15 cellular contexts compared by ENCODE assay signal in the genomic region with DNA sequence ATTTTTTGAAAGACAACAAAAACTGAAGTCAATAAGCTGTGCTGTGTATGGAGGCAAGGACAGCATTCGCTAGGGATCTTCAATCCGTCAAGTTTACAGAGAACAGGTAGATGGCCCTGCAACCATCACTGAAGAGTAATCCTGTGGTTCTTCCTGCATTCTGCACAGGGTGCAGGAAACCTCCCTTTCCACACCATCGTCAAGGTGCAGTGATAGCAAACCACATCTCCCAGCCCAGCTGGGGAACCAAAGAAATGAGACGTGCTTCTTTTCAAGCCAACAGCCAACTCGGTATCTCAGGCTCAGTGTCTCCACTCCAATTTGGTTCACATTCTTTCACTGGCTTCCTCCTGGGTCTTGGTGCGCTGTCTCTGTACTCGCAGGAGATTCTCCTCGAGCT.
"Had no signal": no experiment of that assay in that cellular context is flagged by ENCODE, and none has a peak within 500 bp of the region (broad histone marks: within the 10 kb centered on the region; RNA-seq: fewer than 3 reads in every experiment).

No MANE protein-coding gene starts in this region.

- H3K36me3 Mint-ChIP-seq: naive thymus-derived CD4-positive, alpha-beta T cell had no signal

- DNase-seq: effector memory CD4-positive, alpha-beta T cell; heart left ventricle; hippocampal formation; kidney glomerular epithelial cell; mammary epithelial cell; naive thymus-derived CD4-positive, alpha-beta T cell; sigmoid colon; stimulated activated naive CD4-positive, alpha-beta T cell treated with Interleukin-2 at 50 U/mL for 16 hours; upper lobe of right lung had no signal

- H3K4me1 ChIP-seq: right atrium auricular region, sigmoid colon, tibial nerve, upper lobe of right lung, vagina had no signal

- H3K9me3 Mint-ChIP-seq: neural crest cell had no signal

- H3K36me3 ChIP-seq: heart left ventricle, right atrium auricular region, sigmoid colon, tibial nerve, upper lobe of right lung, vagina had no signal

- H3K4me3 ChIP-seq: heart left ventricle, right atrium auricular region, sigmoid colon, skin epidermis, tibial nerve, upper lobe of right lung, vagina had no signal

- H3K27ac Mint-ChIP-seq: naive thymus-derived CD4-positive, alpha-beta T cell had no signal

- H3K27me3 ChIP-seq: heart left ventricle, right atrium auricular region, sigmoid colon, tibial nerve, upper lobe of right lung, vagina had no signal

- H3K27ac ChIP-seq: heart left ventricle, right atrium auricular region, sigmoid colon, skin epidermis, tibial nerve, upper lobe of right lung, vagina had no signal

- H3K9me3 ChIP-seq: heart left ventricle, right atrium auricular region, sigmoid colon, tibial nerve, upper lobe of right lung, vagina had no signal

- ATAC-seq: esophagus mucosa; heart left ventricle; naive thymus-derived CD4-positive, alpha-beta T cell; upper lobe of right lung had no signal

- H3K4me3 Mint-ChIP-seq: neural crest cell had no signal
